In genomic region chr13:109715902-109716301, GRCh38 we compare ENCODE assay signal across 1 cellular context.
TF ChIP-seq lines count a peak whose summit lies in the region.

No MANE protein-coding gene starts in this region.

TF ChIP-seq in K562, 482 proteins besides CTCF, POLR2A, EP300 and RAD21 (continued from another document):
- TF ChIP-seq ZNF589 (CRISPR knock-in tag; IDR thresholded peaks at IDR 0.05; ENCODE audit: low read depth) (peak; percentile 27; the same call in 1 of the 2 replicates), ZNF445 (CRISPR knock-in tag; IDR thresholded peaks at IDR 0.05; ENCODE audit: low read depth) (no peak), NFE2 (IDR thresholded peaks at IDR 0.05; ENCODE audit: low read depth) (peak; percentile 85), TRIM24 (IDR thresholded peaks at IDR 0.05) (peak in 1 of 2 experiments; percentile 31; a peak in 1 of 4 replicates), CEBPB (tag; IDR thresholded peaks at IDR 0.05) (peak; percentile 66), MGA (IDR thresholded peaks at IDR 0.05) (peak; percentile 93), VEZF1 (CRISPR knock-in tag; IDR thresholded peaks at IDR 0.05) (peak; percentile 23; the same call in 1 of the 2 replicates), FOXK1 (CRISPR knock-in tag; IDR thresholded peaks at IDR 0.05; ENCODE audit: borderline replicate concordance) (no peak), ARID2 (IDR thresholded peaks at IDR 0.05) (no peak), NR2C2 (CRISPR knock-in tag; IDR thresholded peaks at IDR 0.05) (no peak), NR2C2 (tag; IDR thresholded peaks at IDR 0.05) (peak; percentile 26; the same call in 1 of the 2 replicates), FOXK2 (conservative IDR thresholded peaks at IDR 0.05 in 1 of 2, IDR thresholded peaks at IDR 0.05 in 1 of 2; ENCODE audit: low read depth in 2 of 2) (0 out of 4 replicates have a peak, but pooled peaks have one; percentile 17 to 27), AFF4 (CRISPR knock-in tag; IDR thresholded peaks at IDR 0.05) (no peak), ZNF316 (IDR thresholded peaks at IDR 0.05) (peak; percentile 33; the same call in 1 of the 2 replicates), DMBX1 (CRISPR knock-in tag; IDR thresholded peaks at IDR 0.05; ENCODE audit: borderline replicate concordance) (peak; percentile 35; the same call in 1 of the 2 replicates), MAFF (IDR thresholded peaks at IDR 0.05; ENCODE audit: low read length) (peak; percentile 33; the same call in 1 of the 2 replicates), CAMTA2 (CRISPR knock-in tag; conservative IDR thresholded peaks at IDR 0.05) (no peak), FOSL1 (tag; conservative IDR thresholded peaks at IDR 0.05) (peak; percentile 43)
- TF ChIP-seq, protein P1, sequence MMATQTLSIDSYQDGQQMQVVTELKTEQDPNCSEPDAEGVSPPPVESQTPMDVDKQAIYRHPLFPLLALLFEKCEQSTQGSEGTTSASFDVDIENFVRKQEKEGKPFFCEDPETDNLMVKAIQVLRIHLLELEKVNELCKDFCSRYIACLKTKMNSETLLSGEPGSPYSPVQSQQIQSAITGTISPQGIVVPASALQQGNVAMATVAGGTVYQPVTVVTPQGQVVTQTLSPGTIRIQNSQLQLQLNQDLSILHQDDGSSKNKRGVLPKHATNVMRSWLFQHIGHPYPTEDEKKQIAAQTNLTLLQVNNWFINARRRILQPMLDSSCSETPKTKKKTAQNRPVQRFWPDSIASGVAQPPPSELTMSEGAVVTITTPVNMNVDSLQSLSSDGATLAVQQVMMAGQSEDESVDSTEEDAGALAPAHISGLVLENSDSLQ (IDR thresholded peaks at IDR 0.05), result peak; percentile 57
- TF ChIP-seq, protein P2, sequence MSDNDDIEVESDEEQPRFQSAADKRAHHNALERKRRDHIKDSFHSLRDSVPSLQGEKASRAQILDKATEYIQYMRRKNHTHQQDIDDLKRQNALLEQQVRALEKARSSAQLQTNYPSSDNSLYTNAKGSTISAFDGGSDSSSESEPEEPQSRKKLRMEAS (CRISPR knock-in tag; IDR thresholded peaks at IDR 0.05), result 0 out of 2 replicates have a peak, but pooled peaks have one; percentile 18
